In genomic region chr16:2212362-2213324, GRCh38 we compare ENCODE assay signal across 6 cellular contexts. TPM values are rescaled to one million over a fixed set of nuclear protein-coding genes. Genes with fewer than 3 reads are reported as not detected.
A peak's percentile ranks its signal among the peaks of the same experiment; 100 is the strongest.
DNase-seq lines count a peak whose midpoint lies in the region; ATAC-seq and TF ChIP-seq lines count a peak whose summit lies in the region.

No MANE protein-coding gene starts in this region.

- ATAC-seq in activated T-cell treated with anti-CD3 and anti-CD28 coated beads, Interleukin-2, amount 50 U/mL, for 4 hours, result no peak
- ATAC-seq in GM18511 (IDR thresholded peaks at IDR 0.05; ENCODE audit: unreplicated experiment), result no peak

- H3K27ac ChIP-seq in suprapubic skin, result peak overlapping the region; percentile 44

- peaks cover 17% of the 10 kb centered on the region for H3K4me1 Mint-ChIP-seq in activated T-cell treated with anti-CD3 and anti-CD28 coated beads, Interleukin-2, amount 50 U/mL, for 4 hours (ENCODE audit: low read depth)

- H3K4me1 ChIP-seq in endocrine pancreas (ENCODE audit: control insufficient read depth, insufficient read depth, low read length) (no peaks in the 10 kb centered on the region), suprapubic skin (peaks cover 36% of the 10 kb centered on the region)

- no peak overlapping the region for H3K4me3 ChIP-seq in endocrine pancreas (ENCODE audit: control insufficient read depth, insufficient read depth, low read length)
- H3K4me3 ChIP-seq in suprapubic skin, result peak overlapping the region; percentile 90

- TF ChIP-seq CTCF in suprapubic skin (IDR thresholded peaks at IDR 0.05), result no peak

- H3K9me3 ChIP-seq in endocrine pancreas (ENCODE audit: control insufficient read depth, low read length), result no peaks in the 10 kb centered on the region
- H3K9me3 ChIP-seq in suprapubic skin, result no peaks in the 10 kb centered on the region

- H3K36me3 Mint-ChIP-seq in activated T-cell treated with anti-CD3 and anti-CD28 coated beads, Interleukin-2, amount 50 U/mL, for 4 hours (ENCODE audit: insufficient read depth), result peaks cover 8% of the 10 kb centered on the region

- WGBS in suprapubic skin, result 39% methylated on average over 12 of the region's 19 CpGs

- peak overlapping the region; percentile 81 for H3K4me3 Mint-ChIP-seq in activated T-cell treated with anti-CD3 and anti-CD28 coated beads, Interleukin-2, amount 50 U/mL, for 4 hours

- no peaks in the 10 kb centered on the region for H3K36me3 ChIP-seq in endocrine pancreas (ENCODE audit: control insufficient read depth, insufficient read depth, low read length)
- H3K36me3 ChIP-seq in suprapubic skin, result peaks cover 26% of the 10 kb centered on the region

- H3K9me3 Mint-ChIP-seq in activated T-cell treated with anti-CD3 and anti-CD28 coated beads, Interleukin-2, amount 50 U/mL, for 4 hours, result no peaks in the 10 kb centered on the region

- TF ChIP-seq POLR2A in suprapubic skin (IDR thresholded peaks at IDR 0.05), result no peak

- H3K9ac ChIP-seq in endocrine pancreas (ENCODE audit: control insufficient read depth, insufficient read depth, low read length), result peak overlapping the region; percentile 54

- H3K27me3 ChIP-seq in endocrine pancreas (ENCODE audit: control insufficient read depth, insufficient read depth, low read length) (no peaks in the 10 kb centered on the region), suprapubic skin (no peaks in the 10 kb centered on the region)

- TF ChIP-seq EP300 in suprapubic skin (IDR thresholded peaks at IDR 0.05), result no peak

- H3K27me3 Mint-ChIP-seq in activated T-cell treated with anti-CD3 and anti-CD28 coated beads, Interleukin-2, amount 50 U/mL, for 4 hours (ENCODE audit: low read depth), result no peaks in the 10 kb centered on the region

- DNase-seq in activated T-cell treated with anti-CD3 and anti-CD28 coated beads, Interleukin-2, amount 50 U/mL, for 4 hours, result no peak
- no peak for DNase-seq in activated T-cell treated with anti-CD3 and anti-CD28 coated beads for 4 hours
- DNase-seq in suprapubic skin (ENCODE audit: low spot score in 2 of 2), result no peak
- no peak for DNase-seq in anterior cingulate cortex (lab: John Stamatoyannopoulos, UW)

RNA-seq across cellular contexts. Expression of gene BRICD5, which starts 2.0 kb away (rescaled TPM):
- 1 to 10 TPM; 6.4 to 8.2 (median 6.8) TPM for total RNA-seq in activated T-cell treated with anti-CD3 and anti-CD28 coated beads, Interleukin-2, amount 50 U/mL, for 4 hours
- 1 to 10 TPM; 2.2 to 10.0 (median 3.2) TPM for total RNA-seq in suprapubic skin

RNA-seq across cellular contexts. Expression of gene PGP, which starts 2.0 kb away (rescaled TPM):
- total RNA-seq in activated T-cell treated with anti-CD3 and anti-CD28 coated beads, Interleukin-2, amount 50 U/mL, for 4 hours, result 10 to 100 TPM; 25.8 to 27.9 (median 27.2) TPM
- total RNA-seq in suprapubic skin, result 1 to 10 TPM; 6.8 to 9.5 (median 7.6) TPM

RNA-seq across cellular contexts. Expression of gene MLST8, which starts 7.4 kb away (rescaled TPM):
- 10 to 100 TPM; 73.6 to 88.0 (median 84.8) TPM for total RNA-seq in activated T-cell treated with anti-CD3 and anti-CD28 coated beads, Interleukin-2, amount 50 U/mL, for 4 hours
- 10 to 100 TPM; 52.3 to 69.5 (median 55.1) TPM for total RNA-seq in suprapubic skin

RNA-seq across cellular contexts. Expression of gene E4F1, which starts 10.7 kb away (rescaled TPM):
- total RNA-seq in activated T-cell treated with anti-CD3 and anti-CD28 coated beads, Interleukin-2, amount 50 U/mL, for 4 hours, result 10 to 100 TPM; 44.3 to 48.7 (median 45.3) TPM
- 10 to 100 TPM; 42.1 to 79.3 (median 54.2) TPM for total RNA-seq in suprapubic skin

RNA-seq across cellular contexts. Expression of gene CASKIN1, which starts 16.2 kb away (rescaled TPM):
- total RNA-seq in activated T-cell treated with anti-CD3 and anti-CD28 coated beads, Interleukin-2, amount 50 U/mL, for 4 hours, result 1 to 10 TPM in 1 of 3 donors, under 1 TPM in 2; 0.14 to 1.5 (median 0.34) TPM
- 1 to 10 TPM in 1 of 4 donors, under 1 TPM in 3; 0.49 to 1.5 (median 0.78) TPM for total RNA-seq in suprapubic skin
